Comparison of ENCODE assay signal across 18 cellular contexts in genomic region chr11:1776331-1776851, GRCh38. TPM values are rescaled to one million over a fixed set of nuclear protein-coding genes. Genes with fewer than 3 reads are reported as not detected.
DNase-seq lines count a peak whose midpoint lies in the region; ATAC-seq, FAIRE-seq and TF ChIP-seq lines count a peak whose summit lies in the region.
"Had no signal": no experiment of that assay in that cellular context is flagged by ENCODE, and none has a peak within 500 bp of the region (broad histone marks: within the 10 kb centered on the region; RNA-seq: fewer than 3 reads in every experiment).

No MANE protein-coding gene starts in this region.

- no peaks in the 10 kb centered on the region; a peak in 3 of 7 replicates for H3K27me3 ChIP-seq in H1 (replicated peaks in 1 of 4; ENCODE audit: control insufficient read depth in 3 of 4, extremely low read depth in 1 of 4, insufficient read depth in 3 of 4, low read length in 3 of 4)
- H3K27me3 ChIP-seq in osteoblast (ENCODE audit: insufficient read depth, low read length), result no peaks in the 10 kb centered on the region
- peaks cover 74% of the 10 kb centered on the region for H3K27me3 ChIP-seq in MM.1S (replicated peaks; ENCODE audit: insufficient read depth, low read length)

- no peak for ATAC-seq in natural killer cell treated with Interleukin-12 subunit alpha and Interleukin-12 subunit beta and Interleukin-15 and Interleukin-18, amount 100 ng/mL, for 72 hours
- ATAC-seq in natural killer cell (no peak), GM19397 (IDR thresholded peaks at IDR 0.05; ENCODE audit: unreplicated experiment) (no peak), GM19328 (IDR thresholded peaks at IDR 0.05; ENCODE audit: unreplicated experiment) (no peak)
- ATAC-seq: GM23338 had no signal

- no peaks in the 10 kb centered on the region for H3K79me1 ChIP-seq in H1 (ENCODE audit: low read depth, low read length)

- H3K14ac ChIP-seq in H1 (ENCODE audit: insufficient read length), result no peak overlapping the region

- no peak for FAIRE-seq in H1 (lab: Jason Lieb, UNC)
- FAIRE-seq: G401.6 had no signal

- H2BK120ac ChIP-seq in H1 (replicated peaks; ENCODE audit: low read depth, low read length), result no peak overlapping the region

- H3K9ac ChIP-seq in H1 (replicated peaks in 1 of 4; ENCODE audit: extremely low read depth in 1 of 4, low read depth in 3 of 4, low read length in 3 of 4) (no peak overlapping the region), MM.1S (ENCODE audit: low read length) (no peak overlapping the region)

- H3F3A ChIP-seq in MM.1S (ENCODE audit: insufficient read depth, low read length), result no peaks in the 10 kb centered on the region

- no peak overlapping the region for H3K4me3 ChIP-seq in H1 (ENCODE audit: extremely low read depth in 1 of 4, insufficient read depth in 2 of 4, low read depth in 3 of 4, low read length in 4 of 4)
- no peak overlapping the region for H3K4me3 ChIP-seq in osteoblast (ENCODE audit: insufficient read depth, low read length)
- no peak overlapping the region for H3K4me3 ChIP-seq in MM.1S (ENCODE audit: low read length)
- H3K4me3 ChIP-seq: GM23338 had no signal

- H3K9me3 ChIP-seq in H1 (ENCODE audit: insufficient read depth in 2 of 2, low read depth in 1 of 2, low read length in 1 of 2), result no peaks in the 10 kb centered on the region
- no peaks in the 10 kb centered on the region for H3K9me3 ChIP-seq in osteoblast (ENCODE audit: low read depth, low read length)
- H3K9me3 ChIP-seq in MM.1S (replicated peaks; ENCODE audit: insufficient read depth, low read length), result no peaks in the 10 kb centered on the region

- H3K56ac ChIP-seq in H1 (replicated peaks; ENCODE audit: insufficient read length, low read depth, low read length), result no peak overlapping the region

- no peak overlapping the region for H3K23ac ChIP-seq in H1 (ENCODE audit: insufficient read length)

- H3K23me2 ChIP-seq in H1 (ENCODE audit: low read depth, low read length), result peaks cover 3% of the 10 kb centered on the region; the same call in 1 of the 2 replicates

- TF ChIP-seq RAD21 in H1 (IDR thresholded peaks at IDR 0.05 in 1 of 2, conservative IDR thresholded peaks at IDR 0.05 in 1 of 2; ENCODE audit: low read depth in 2 of 2, low read length in 2 of 2), result no peak

- H4K8ac ChIP-seq in H1 (ENCODE audit: extremely low read depth, insufficient read depth, low read length), result no peak overlapping the region

- CTCF ChIA-PET in H1 (lab: Charles Lee; ENCODE audit: partially characterized antibody), result interaction anchor here (1.4 to 2.0 kb wide), 3 partner anchors 9 to 48 kb away, joined by 3 to 9 read pairs (median 8); no protein-coding TSS in a partner anchor

- TF ChIP-seq EP300 in H1 (IDR thresholded peaks at IDR 0.05; ENCODE audit: borderline replicate concordance in 1 of 2, low read depth in 2 of 2, low read length in 2 of 2), result no peak

- peaks cover 3% of the 10 kb centered on the region for H3K9me3 Mint-ChIP-seq in natural killer cell treated with Interleukin-12 subunit alpha and Interleukin-12 subunit beta and Interleukin-15 and Interleukin-18, amount 100 ng/mL, for 72 hours
- H3K9me3 Mint-ChIP-seq in natural killer cell, result no peaks in the 10 kb centered on the region
- H3K9me3 Mint-ChIP-seq: CD4-positive, alpha-beta T cell had no signal

- TF ChIP-seq CTCF in natural killer cell (IDR thresholded peaks at IDR 0.05) (no peak), H1 (IDR thresholded peaks at IDR 0.05; ENCODE audit: control extremely low read depth in 1 of 3, insufficient read depth in 1 of 3, low read depth in 1 of 3, low read length in 3 of 3) (no peak), osteoblast (IDR thresholded peaks at IDR 0.05; ENCODE audit: extremely low read depth, low read depth, low read length) (no peak), MM.1S (IDR thresholded peaks at IDR 0.05; ENCODE audit: low read length) (no peak), GM10266 (IDR thresholded peaks at IDR 0.05; ENCODE audit: control insufficient read depth, insufficient read depth, low read depth, missing control alignments) (no peak)

- H3K27ac ChIP-seq in H1 (ENCODE audit: low read depth, low read length) (no peak overlapping the region), osteoblast (ENCODE audit: low read depth, low read length) (no peak overlapping the region), MM.1S (ENCODE audit: low read length) (no peak overlapping the region)

- H2BK15ac ChIP-seq in H1 (ENCODE audit: low read length), result no peak overlapping the region

- DNase-seq in natural killer cell treated with Interleukin-12 subunit alpha and Interleukin-12 subunit beta and Interleukin-15 and Interleukin-18, amount 100 ng/mL, for 72 hours (ENCODE audit: low spot score), result no peak
- DNase-seq in natural killer cell (no peak), H1 (ENCODE audit: low read depth in 1 of 2, low spot score in 2 of 2) (no peak), osteoblast (ENCODE audit: insufficient read length, low spot score, missing footprints) (peak; percentile 57), MM.1S (no peak), GM10266 (ENCODE audit: extremely low spot score) (no peak)
- DNase-seq: ACHN; C1 segment of cervical spinal cord; CD4-positive, alpha-beta T cell; DMS79 treated with DMSO at 0.1 percent for 48 hours; EL; H9; IMR-90 had no signal

- H2AFZ ChIP-seq in H1 (ENCODE audit: low read length) (no peak overlapping the region), osteoblast (ENCODE audit: low read length) (no peak overlapping the region), MM.1S (ENCODE audit: low read length) (no peak overlapping the region)
- H2AFZ ChIP-seq: GM23338 had no signal

- no peak for TF ChIP-seq POLR2A in H1 (IDR thresholded peaks at IDR 0.05; ENCODE audit: control extremely low read depth in 1 of 2, low read depth in 2 of 2, low read length in 2 of 2)

- no peak overlapping the region for H3K4me3 Mint-ChIP-seq in natural killer cell treated with Interleukin-12 subunit alpha and Interleukin-12 subunit beta and Interleukin-15 and Interleukin-18, amount 100 ng/mL, for 72 hours
- H3K4me3 Mint-ChIP-seq in natural killer cell, result no peak overlapping the region
- H3K4me3 Mint-ChIP-seq: CD4-positive, alpha-beta T cell; GM23338; H9 had no signal

- H2BK5ac ChIP-seq in H1 (ENCODE audit: low read depth, low read length), result no peak overlapping the region

- H4K91ac ChIP-seq in H1 (replicated peaks; ENCODE audit: insufficient read length, low read length), result no peak overlapping the region

- peak overlapping the region; percentile 73 to 93 for H3K27ac Mint-ChIP-seq in natural killer cell treated with Interleukin-12 subunit alpha and Interleukin-12 subunit beta and Interleukin-15 and Interleukin-18, amount 100 ng/mL, for 72 hours
- no peak overlapping the region for H3K27ac Mint-ChIP-seq in natural killer cell
- H3K27ac Mint-ChIP-seq: CD4-positive, alpha-beta T cell; GM23338; H9 had no signal

- H3K36me3 ChIP-seq in H1 (ENCODE audit: control insufficient read depth in 2 of 4, insufficient read depth in 4 of 4, low read length in 3 of 4) (no peaks in the 10 kb centered on the region), osteoblast (ENCODE audit: insufficient read depth, low read length) (no peaks in the 10 kb centered on the region), MM.1S (replicated peaks; ENCODE audit: insufficient read depth, low read length) (no peaks in the 10 kb centered on the region)

- H3K79me2 ChIP-seq in H1 (ENCODE audit: control insufficient read depth in 1 of 2, insufficient read depth in 2 of 2, low read length in 2 of 2) (no peaks in the 10 kb centered on the region), osteoblast (ENCODE audit: insufficient read depth, low read length) (no peaks in the 10 kb centered on the region), MM.1S (ENCODE audit: low read length) (no peaks in the 10 kb centered on the region)

- H4K5ac ChIP-seq in H1 (ENCODE audit: insufficient read length, low read depth, low read length), result no peak overlapping the region

- H3K4ac ChIP-seq in H1 (replicated peaks; ENCODE audit: insufficient read length, low read depth, low read length), result no peak overlapping the region

- 0 out of 2 replicates have a peak overlapping the region, but pooled peaks have one; percentile 65 for H2AK5ac ChIP-seq in H1 (ENCODE audit: low read depth, low read length)

- intact Hi-C loops in natural killer cell (cut with micrococcal nuclease), result loop anchor here (10.0 kb wide), 1 partner anchor 48 kb away; no protein-coding TSS in a partner anchor

- peaks cover 57 to 70% of the 10 kb centered on the region in 2 donors for H3K4me1 Mint-ChIP-seq in natural killer cell treated with Interleukin-12 subunit alpha and Interleukin-12 subunit beta and Interleukin-15 and Interleukin-18, amount 100 ng/mL, for 72 hours (ENCODE audit: low read depth in 2 of 2)
- H3K4me1 Mint-ChIP-seq in natural killer cell, result peaks cover 49 to 54% of the 10 kb centered on the region in 2 donors

- no peak overlapping the region for H3K18ac ChIP-seq in H1 (ENCODE audit: extremely low read depth, low read length)

- no peaks in the 10 kb centered on the region for H3K36me3 Mint-ChIP-seq in natural killer cell treated with Interleukin-12 subunit alpha and Interleukin-12 subunit beta and Interleukin-15 and Interleukin-18, amount 100 ng/mL, for 72 hours
- no peaks in the 10 kb centered on the region for H3K36me3 Mint-ChIP-seq in natural killer cell

- no peak overlapping the region for H3K4me2 ChIP-seq in H1 (ENCODE audit: insufficient read depth in 1 of 2, low read depth in 2 of 2, low read length in 2 of 2)
- no peak overlapping the region for H3K4me2 ChIP-seq in osteoblast (ENCODE audit: insufficient read depth, low read length)
- H3K4me2 ChIP-seq in MM.1S (ENCODE audit: low read depth, low read length), result no peak overlapping the region
- H3K4me2 ChIP-seq: GM23338 had no signal

- H3K27me3 Mint-ChIP-seq in natural killer cell treated with Interleukin-12 subunit alpha and Interleukin-12 subunit beta and Interleukin-15 and Interleukin-18, amount 100 ng/mL, for 72 hours, result no peaks in the 10 kb centered on the region
- no peaks in the 10 kb centered on the region for H3K27me3 Mint-ChIP-seq in natural killer cell (ENCODE audit: low read depth in 2 of 2)
- H3K27me3 Mint-ChIP-seq: CD4-positive, alpha-beta T cell had no signal

- 96% methylated on average over 7 of the region's 11 CpGs; no CpG with 5 or more reads in 1 of the 2 experiments for WGBS in H1 (ENCODE audit: extremely low coverage in 1 of 2, insufficient coverage in 1 of 2, insufficient read length in 1 of 2, insufficient replicate concordance in 2 of 2, low coverage in 1 of 2, low lambda C conversion rate in 2 of 2, missing lambda C conversion rate in 1 of 2), 2 experiments

- H4K20me1 ChIP-seq in H1 (replicated peaks in 1 of 2; ENCODE audit: control insufficient read depth in 1 of 2, insufficient read depth in 2 of 2, low read length in 2 of 2), result no peaks in the 10 kb centered on the region
- H4K20me1 ChIP-seq in osteoblast (ENCODE audit: insufficient read depth, low read length), result no peaks in the 10 kb centered on the region
- H4K20me1 ChIP-seq in MM.1S (ENCODE audit: insufficient read depth, low read length), result no peaks in the 10 kb centered on the region

- POLR2A ChIA-PET in H1 (lab: Charles Lee; ENCODE audit: partially characterized antibody), result no interaction called here

- H3K4me1 ChIP-seq in H1 (replicated peaks in 1 of 4; ENCODE audit: control insufficient read depth in 3 of 4, insufficient read depth in 4 of 4, low read length in 3 of 4) (peaks cover 5 to 20% (median 11%) of the 10 kb centered on the region in 4 experiments), osteoblast (ENCODE audit: insufficient read depth, low read length) (peaks cover 14% of the 10 kb centered on the region), MM.1S (ENCODE audit: low read length) (no peaks in the 10 kb centered on the region)

- H2BK20ac ChIP-seq in H1 (ENCODE audit: low read length), result no peak overlapping the region

- no peak overlapping the region for H2BK12ac ChIP-seq in H1 (ENCODE audit: low read depth, low read length)

- no peaks in the 10 kb centered on the region for H3K9me2 ChIP-seq in MM.1S (replicated peaks; ENCODE audit: insufficient read depth, low read length)

RNA-seq across cellular contexts. Expression of gene CTSD, which starts 12.7 kb away (rescaled TPM):
- total RNA-seq in natural killer cell treated with Interleukin-12 subunit alpha and Interleukin-12 subunit beta and Interleukin-15 and Interleukin-18, amount 100 ng/mL, for 72 hours, result 100 to 1,000 TPM; 350 to 592 TPM
- total RNA-seq in natural killer cell (100 to 1,000 TPM; 388 to 446 (median 415) TPM), osteoblast (491 and 519 TPM in 2 replicates)
- total RNA-seq in H1 (2021; fragmentation: NEBNext Ultra II Directional; extraction: Animal tissue kit (Norgen Biotek cat#: 25700)), result 169 and 182 TPM in 2 replicates
- polyA plus RNA-seq in H1 (2011; rRNA removed), result 173 and 243 TPM in 2 replicates
- polyA plus RNA-seq in H1 (2011; cell fraction: cytosol; rRNA removed), result 138 TPM
- polyA plus RNA-seq in H1 (2011; cell fraction: nucleus; rRNA removed), result 238 TPM
- polyA plus RNA-seq in H1 (2012, experiment 1 of 2), result 130 to 236 TPM (median 215 TPM) in 4 replicates
- 250 TPM for polyA plus RNA-seq in H1 (2012, experiment 2 of 2)
- polyA plus RNA-seq in H1 (2013, experiment 1 of 2), result 221 TPM
- 199 TPM for polyA plus RNA-seq in H1 (2013, experiment 2 of 2)
- polyA minus RNA-seq in H1 (2011; rRNA and poly(A)+ RNA removed), result 142 and 153 TPM in 2 replicates
- 129 TPM for polyA minus RNA-seq in H1 (2011; cell fraction: cytosol; rRNA and poly(A)+ RNA removed)
- polyA minus RNA-seq in H1 (2011; cell fraction: nucleus; rRNA and poly(A)+ RNA removed), result 94.0 TPM

RNA-seq across cellular contexts. Expression of gene IFITM10, which starts 26.0 kb away (rescaled TPM):
- total RNA-seq in natural killer cell treated with Interleukin-12 subunit alpha and Interleukin-12 subunit beta and Interleukin-15 and Interleukin-18, amount 100 ng/mL, for 72 hours, result 1 to 10 TPM; 2.3 to 8.1 TPM
- total RNA-seq in natural killer cell (1 to 10 TPM; 5.5 to 8.1 (median 6.5) TPM), osteoblast (15.0 and 18.1 TPM in 2 replicates)
- total RNA-seq in H1 (2021; fragmentation: NEBNext Ultra II Directional; extraction: Animal tissue kit (Norgen Biotek cat#: 25700)), result 0.22 and 0.23 TPM in 2 replicates
- 0.08 and 0.14 TPM in 2 replicates for polyA plus RNA-seq in H1 (2011; rRNA removed)
- 0.06 TPM for polyA plus RNA-seq in H1 (2011; cell fraction: cytosol; rRNA removed)
- polyA plus RNA-seq in H1 (2011; cell fraction: nucleus; rRNA removed), result 0.19 TPM
- polyA plus RNA-seq in H1 (2012, experiment 1 of 2), result 0.16 to 0.25 TPM (median 0.19 TPM) in 4 replicates
- polyA plus RNA-seq in H1 (2012, experiment 2 of 2), result not detected
- polyA plus RNA-seq in H1 (2013, experiment 1 of 2), result 0.10 TPM
- 0.06 TPM for polyA plus RNA-seq in H1 (2013, experiment 2 of 2)
- 0.16 TPM in 1 of 2 replicates, not detected in the other for polyA minus RNA-seq in H1 (2011; rRNA and poly(A)+ RNA removed)
- not detected for polyA minus RNA-seq in H1 (2011; cell fraction: cytosol; rRNA and poly(A)+ RNA removed)
- polyA minus RNA-seq in H1 (2011; cell fraction: nucleus; rRNA and poly(A)+ RNA removed), result not detected
- total RNA-seq: GM23338 had no signal

RNA-seq across cellular contexts. Expression of gene SYT8, which starts 58.4 kb away (rescaled TPM):
- not detected for total RNA-seq in natural killer cell treated with Interleukin-12 subunit alpha and Interleukin-12 subunit beta and Interleukin-15 and Interleukin-18, amount 100 ng/mL, for 72 hours
- total RNA-seq in natural killer cell, result not detected
- not detected in 2 replicates for total RNA-seq in H1 (2021; fragmentation: NEBNext Ultra II Directional; extraction: Animal tissue kit (Norgen Biotek cat#: 25700))
- not detected in 2 replicates for polyA plus RNA-seq in H1 (2011; rRNA removed)
- polyA plus RNA-seq in H1 (2011; cell fraction: cytosol; rRNA removed), result not detected
- 0.27 TPM for polyA plus RNA-seq in H1 (2011; cell fraction: nucleus; rRNA removed)
- polyA plus RNA-seq in H1 (2012, experiment 1 of 2), result not detected in 4 replicates
- not detected for polyA plus RNA-seq in H1 (2012, experiment 2 of 2)
- not detected for polyA plus RNA-seq in H1 (2013, experiment 1 of 2)
- 0.04 TPM for polyA plus RNA-seq in H1 (2013, experiment 2 of 2)
- polyA minus RNA-seq in H1 (2011; rRNA and poly(A)+ RNA removed), result not detected in 2 replicates
- polyA minus RNA-seq in H1 (2011; cell fraction: cytosol; rRNA and poly(A)+ RNA removed), result not detected
- polyA minus RNA-seq in H1 (2011; cell fraction: nucleus; rRNA and poly(A)+ RNA removed), result not detected
- total RNA-seq in osteoblast, result 0.36 and 0.59 TPM in 2 replicates
- total RNA-seq: A172; CD4-positive, alpha-beta T cell; GM23338; H9; IMR-90 had no signal
- polyA plus RNA-seq: GM23338, IMR-90 had no signal

Comparison
In these comparisons a context has a peak if more than half of its experiments do, and no peak if none do; other contexts are left out.
1. H3K27ac Mint-ChIP-seq: peak in natural killer cell treated with Interleukin-12 subunit alpha and Interleukin-12 subunit beta and Interleukin-15 and Interleukin-18, amount 100 ng/mL, for 72 hours (2 of 2); none in natural killer cell (0 of 2).